In genomic region chr11:26584818-26585217, GRCh38 we compare ENCODE assay signal across 19 cellular contexts. TPM values are rescaled to one million over a fixed set of nuclear protein-coding genes. Genes with fewer than 3 reads are reported as not detected.
DNase-seq lines count a peak whose midpoint lies in the region; ATAC-seq and TF ChIP-seq lines count a peak whose summit lies in the region.
"Had no signal": no experiment of that assay in that cellular context is flagged by ENCODE, and none has a peak within 500 bp of the region (broad histone marks: within the 10 kb centered on the region; RNA-seq: fewer than 3 reads in every experiment).

No MANE protein-coding gene starts in this region.

- peak; percentile 11 for DNase-seq in Calu3
- peak; percentile 12 for DNase-seq in GM12865 (ENCODE audit: low read depth)
- DNase-seq in RWPE1 (ENCODE audit: low spot score), result peak; percentile 25
- DNase-seq in left lung, result no peak
- DNase-seq in uterus, result no peak
- no peak for DNase-seq in COR-L47 (lab: John Stamatoyannopoulos, UW)
- no peak for DNase-seq in NCI-H526 treated with DMSO at 0.1 percent for 48 hours (lab: John Stamatoyannopoulos, UW)
- DNase-seq: ACHN, AML-193, Caco-2, GOT3, KG1, NCI-H1048, NCI-H1694 treated with DMSO at 0.1 percent for 48 hours, NCI-H2107, RPMI8226 had no signal

- H3K4me1 Mint-ChIP-seq in Calu3 (ENCODE audit: low read depth, unreplicated experiment), result peaks cover 29% of the 10 kb centered on the region
- H3K4me1 Mint-ChIP-seq: CD14-positive monocyte had no signal

- POLR2A ChIA-PET in RWPE1 (lab: Yijun Ruan, JAX; ENCODE audit: low non-redundant PET), result no interaction called here

- no peak overlapping the region for H3K27ac ChIP-seq in RWPE1
- no peak overlapping the region for H3K27ac ChIP-seq in left lung
- H3K27ac ChIP-seq in uterus, result no peak overlapping the region

- H3K4me1 ChIP-seq in left lung, result no peaks in the 10 kb centered on the region
- no peaks in the 10 kb centered on the region for H3K4me1 ChIP-seq in uterus
- H3K4me1 ChIP-seq: Caco-2 had no signal

- H3K4me3 Mint-ChIP-seq in Calu3 (ENCODE audit: low read depth, unreplicated experiment), result no peak overlapping the region
- H3K4me3 Mint-ChIP-seq: CD14-positive monocyte; T-helper 1 cell treated with Interleukin-12 subunit alpha and Interleukin-12 subunit beta and Interleukin-4 antibody, amounts not matched to agents 30 μg/mL and 1 μg/mL, for 36 hours had no signal

- H3K4me3 ChIP-seq in GM12865 (ENCODE audit: low read depth, low read length) (no peak overlapping the region), left lung (no peak overlapping the region), uterus (no peak overlapping the region)

- no peak for TF ChIP-seq POLR2A in uterus (IDR thresholded peaks at IDR 0.05)

- peaks cover 2% of the 10 kb centered on the region for H3K9me3 Mint-ChIP-seq in Calu3 (ENCODE audit: low read depth, unreplicated experiment)

- H3K9me3 ChIP-seq in left lung, result no peaks in the 10 kb centered on the region
- H3K9me3 ChIP-seq in uterus, result no peaks in the 10 kb centered on the region
- H3K9me3 ChIP-seq: Caco-2 had no signal

- H3K27ac Mint-ChIP-seq in Calu3 (ENCODE audit: unreplicated experiment), result peak overlapping the region; percentile 8
- H3K27ac Mint-ChIP-seq: CD14-positive monocyte; T-helper 1 cell treated with Interleukin-12 subunit alpha and Interleukin-12 subunit beta and Interleukin-4 antibody, amounts not matched to agents 30 μg/mL and 1 μg/mL, for 36 hours had no signal

- H3K36me3 Mint-ChIP-seq in Calu3 (ENCODE audit: insufficient read depth, unreplicated experiment), result peaks cover 6% of the 10 kb centered on the region
- H3K36me3 Mint-ChIP-seq: CD14-positive monocyte had no signal

- CTCF ChIA-PET in Calu3 (lab: Charles Lee), result interaction anchor here (0.8 to 1.6 kb wide), 2 partner anchors 25 to 28 kb away, joined by 3 to 5 read pairs; no protein-coding TSS in a partner anchor
- CTCF ChIA-PET in RWPE1 (lab: Yijun Ruan, JAX), result no interaction called here

- intact Hi-C loops in Calu3 (cut with micrococcal nuclease; ENCODE audit: unreplicated experiment), result loop anchor here (2.0 kb wide), 1 partner anchor 64 kb away; no protein-coding TSS in a partner anchor
- intact Hi-C loops in left lung (cut with DNase I), result no loop called here
- intact Hi-C loops in uterus (cut with DNase I; ENCODE audit: low total_unique reads), result no loop called here

- H3K36me3 ChIP-seq in left lung (no peaks in the 10 kb centered on the region), uterus (no peaks in the 10 kb centered on the region)

- TF ChIP-seq CTCF in Calu3 (IDR thresholded peaks at IDR 0.05; ENCODE audit: unreplicated experiment) (no peak), GM12865 (IDR thresholded peaks at IDR 0.05; ENCODE audit: insufficient read depth, low read depth, low read length, missing control alignments) (no peak), RWPE1 (conservative IDR thresholded peaks at IDR 0.05; ENCODE audit: low read depth) (no peak), left lung (IDR thresholded peaks at IDR 0.05) (no peak), uterus (IDR thresholded peaks at IDR 0.05) (no peak)

- peak; percentile 42 for ATAC-seq in left lung
- ATAC-seq: HepG2 had no signal

- no TSS peak for BruUV-seq in Calu3 (replicated peaks; lab: Mats Ljungman, UMichigan)

- H3K27me3 Mint-ChIP-seq in Calu3 (ENCODE audit: unreplicated experiment), result no peaks in the 10 kb centered on the region

- no peaks in the 10 kb centered on the region for H3K27me3 ChIP-seq in left lung
- H3K27me3 ChIP-seq in uterus, result no peaks in the 10 kb centered on the region

RNA-seq across cellular contexts. Expression of gene MUC15, which starts 12.8 kb away (rescaled TPM):
- total RNA-seq in Calu3 (2022), result not detected in 2 replicates
- total RNA-seq in left lung, result 1 to 10 TPM; 6.4 to 7.1 TPM
- under 1 TPM in 1 of 4 donors, not detected in 3; 0.28 TPM for total RNA-seq in uterus

Comparison
In these comparisons a context has a peak if more than half of its experiments do, and no peak if none do; other contexts are left out.
1. DNase-seq: peak in Calu3 (single experiment), GM12865 (single experiment) and RWPE1 (single experiment); none in left lung (0 of 2), uterus (0 of 2), COR-L47 (single experiment) and NCI-H526 treated with DMSO at 0.1 percent for 48 hours (single experiment).